ENCODE assay signal across 1 cellular context in the genomic region with DNA sequence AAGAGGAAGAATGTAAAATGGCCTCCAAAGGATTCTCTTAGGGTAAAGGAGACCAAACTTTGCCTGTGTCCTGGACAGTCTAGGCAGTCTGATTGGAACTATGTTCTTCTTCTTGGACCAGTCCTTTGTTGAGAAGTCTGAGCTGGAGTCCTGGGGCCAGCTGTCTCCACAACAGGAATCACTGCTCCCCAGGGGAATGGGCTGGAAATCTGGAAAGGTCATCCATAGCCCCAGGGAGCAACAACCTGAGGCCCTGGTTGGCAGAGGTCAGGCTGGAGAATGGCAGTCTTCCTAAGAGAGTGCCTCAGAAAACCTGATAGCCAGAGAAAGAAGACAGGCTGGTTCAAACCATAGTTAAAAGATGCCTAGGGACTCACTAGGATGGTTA.
TF ChIP-seq lines count a peak whose summit lies in the region.

No MANE protein-coding gene starts in this region.

TF ChIP-seq in A549, 52 proteins besides CTCF, POLR2A, EP300 and RAD21 (continued from another document):
- TF ChIP-seq, protein P1, sequence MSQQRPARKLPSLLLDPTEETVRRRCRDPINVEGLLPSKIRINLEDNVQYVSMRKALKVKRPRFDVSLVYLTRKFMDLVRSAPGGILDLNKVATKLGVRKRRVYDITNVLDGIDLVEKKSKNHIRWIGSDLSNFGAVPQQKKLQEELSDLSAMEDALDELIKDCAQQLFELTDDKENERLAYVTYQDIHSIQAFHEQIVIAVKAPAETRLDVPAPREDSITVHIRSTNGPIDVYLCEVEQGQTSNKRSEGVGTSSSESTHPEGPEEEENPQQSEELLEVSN (IDR thresholded peaks at IDR 0.05; ENCODE audit: borderline replicate concordance, low read depth) = no peak
- no peak for TF ChIP-seq EHF (CRISPR knock-in tag; IDR thresholded peaks at IDR 0.05)
- TF ChIP-seq RARB (CRISPR knock-in tag; IDR thresholded peaks at IDR 0.05) = no peak
- no peak for TF ChIP-seq NFE2L2 (conservative IDR thresholded peaks at IDR 0.05; ENCODE audit: low read length)
- TF ChIP-seq FOSB (CRISPR knock-in tag; IDR thresholded peaks at IDR 0.05) = no peak
- TF ChIP-seq, protein P2, sequence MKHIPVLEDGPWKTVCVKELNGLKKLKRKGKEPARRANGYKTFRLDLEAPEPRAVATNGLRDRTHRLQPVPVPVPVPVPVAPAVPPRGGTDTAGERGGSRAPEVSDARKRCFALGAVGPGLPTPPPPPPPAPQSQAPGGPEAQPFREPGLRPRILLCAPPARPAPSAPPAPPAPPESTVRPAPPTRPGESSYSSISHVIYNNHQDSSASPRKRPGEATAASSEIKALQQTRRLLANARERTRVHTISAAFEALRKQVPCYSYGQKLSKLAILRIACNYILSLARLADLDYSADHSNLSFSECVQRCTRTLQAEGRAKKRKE (CRISPR knock-in tag; IDR thresholded peaks at IDR 0.05; ENCODE audit: low read depth) = no peak
- TF ChIP-seq, protein P3, sequence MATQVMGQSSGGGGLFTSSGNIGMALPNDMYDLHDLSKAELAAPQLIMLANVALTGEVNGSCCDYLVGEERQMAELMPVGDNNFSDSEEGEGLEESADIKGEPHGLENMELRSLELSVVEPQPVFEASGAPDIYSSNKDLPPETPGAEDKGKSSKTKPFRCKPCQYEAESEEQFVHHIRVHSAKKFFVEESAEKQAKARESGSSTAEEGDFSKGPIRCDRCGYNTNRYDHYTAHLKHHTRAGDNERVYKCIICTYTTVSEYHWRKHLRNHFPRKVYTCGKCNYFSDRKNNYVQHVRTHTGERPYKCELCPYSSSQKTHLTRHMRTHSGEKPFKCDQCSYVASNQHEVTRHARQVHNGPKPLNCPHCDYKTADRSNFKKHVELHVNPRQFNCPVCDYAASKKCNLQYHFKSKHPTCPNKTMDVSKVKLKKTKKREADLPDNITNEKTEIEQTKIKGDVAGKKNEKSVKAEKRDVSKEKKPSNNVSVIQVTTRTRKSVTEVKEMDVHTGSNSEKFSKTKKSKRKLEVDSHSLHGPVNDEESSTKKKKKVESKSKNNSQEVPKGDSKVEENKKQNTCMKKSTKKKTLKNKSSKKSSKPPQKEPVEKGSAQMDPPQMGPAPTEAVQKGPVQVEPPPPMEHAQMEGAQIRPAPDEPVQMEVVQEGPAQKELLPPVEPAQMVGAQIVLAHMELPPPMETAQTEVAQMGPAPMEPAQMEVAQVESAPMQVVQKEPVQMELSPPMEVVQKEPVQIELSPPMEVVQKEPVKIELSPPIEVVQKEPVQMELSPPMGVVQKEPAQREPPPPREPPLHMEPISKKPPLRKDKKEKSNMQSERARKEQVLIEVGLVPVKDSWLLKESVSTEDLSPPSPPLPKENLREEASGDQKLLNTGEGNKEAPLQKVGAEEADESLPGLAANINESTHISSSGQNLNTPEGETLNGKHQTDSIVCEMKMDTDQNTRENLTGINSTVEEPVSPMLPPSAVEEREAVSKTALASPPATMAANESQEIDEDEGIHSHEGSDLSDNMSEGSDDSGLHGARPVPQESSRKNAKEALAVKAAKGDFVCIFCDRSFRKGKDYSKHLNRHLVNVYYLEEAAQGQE (IDR thresholded peaks at IDR 0.05) = no peak
- TF ChIP-seq, protein P4, sequence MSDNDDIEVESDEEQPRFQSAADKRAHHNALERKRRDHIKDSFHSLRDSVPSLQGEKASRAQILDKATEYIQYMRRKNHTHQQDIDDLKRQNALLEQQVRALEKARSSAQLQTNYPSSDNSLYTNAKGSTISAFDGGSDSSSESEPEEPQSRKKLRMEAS (IDR thresholded peaks at IDR 0.05) = no peak
- no peak for TF ChIP-seq MAFK (IDR thresholded peaks at IDR 0.05; ENCODE audit: partially characterized antibody)
- no peak for TF ChIP-seq HOXA7 (CRISPR knock-in tag; IDR thresholded peaks at IDR 0.05)
- TF ChIP-seq ESRRA (IDR thresholded peaks at IDR 0.05; ENCODE audit: borderline replicate concordance, low read length) = no peak
- TF ChIP-seq HEYL (CRISPR knock-in tag; IDR thresholded peaks at IDR 0.05) = no peak
